Comparison of ENCODE assay signal across 24 cellular contexts in genomic region chr12:102454330-102454729, GRCh38.
"Had no signal": no experiment of that assay in that cellular context is flagged by ENCODE, and none has a peak within 500 bp of the region (broad histone marks: within the 10 kb centered on the region; RNA-seq: fewer than 3 reads in every experiment).

No MANE protein-coding gene starts in this region.

- ATAC-seq: stimulated activated naive B cell treated with anti-CD40 and anti-IgM and Interleukin-4, amounts not matched to agents 10 μg/mL and 1 μg/mL and 100 μg/mL, for 72 hours; stimulated activated naive CD8-positive, alpha-beta T cell treated with anti-CD3 and anti-CD28 coated beads, Interleukin-15, amount 100 ng/mL, for 72 hours had no signal

- H3K36me3 ChIP-seq: gastroesophageal sphincter, sigmoid colon, thoracic aorta, transverse colon had no signal

- H3K4me1 ChIP-seq: parathyroid adenoma, sigmoid colon, transverse colon had no signal

- H3K9ac ChIP-seq: parathyroid adenoma had no signal

- DNase-seq: central memory CD4-positive, alpha-beta T cell; cortex of kidney; dorsolateral prefrontal cortex; effector CD8-positive, alpha-beta T cell; glutamatergic neuron; kidney; left cardiac atrium; mesendoderm; naive B cell; nephron progenitor cell; retina; stimulated activated CD4-positive, alpha-beta T cell treated with anti-CD3 and anti-CD28 coated beads, Interleukin-2, amount 100 ng/mL, for 24 hours; stimulated activated CD4-positive, alpha-beta T cell treated with anti-CD3 and anti-CD28 coated beads, Interleukin-4, amount 100 ng/mL, for 4 hours; stimulated activated naive B cell treated with anti-CD40 and anti-IgM and Interleukin-4, amounts not matched to agents 10 μg/mL and 1 μg/mL and 100 μg/mL, for 72 hours; stimulated activated naive CD8-positive, alpha-beta T cell treated with anti-CD3 and anti-CD28 coated beads, Interleukin-15, amount 100 ng/mL, for 72 hours; substantia nigra; transverse colon had no signal

- H3K27ac ChIP-seq: dorsolateral prefrontal cortex, parathyroid adenoma, psoas muscle, skin epidermis, thoracic aorta had no signal

- H3K9me3 ChIP-seq: gastroesophageal sphincter, psoas muscle, sigmoid colon, thoracic aorta, transverse colon had no signal

- H3K4me3 ChIP-seq: dorsolateral prefrontal cortex, gastroesophageal sphincter, lung, psoas muscle, sigmoid colon, skin epidermis, thoracic aorta, transverse colon had no signal

- H3K27me3 ChIP-seq: dorsolateral prefrontal cortex, gastroesophageal sphincter, sigmoid colon, transverse colon had no signal

- H2AFZ ChIP-seq: parathyroid adenoma had no signal
